Comparison of ENCODE assay signal across 8 cellular contexts in the genomic region with DNA sequence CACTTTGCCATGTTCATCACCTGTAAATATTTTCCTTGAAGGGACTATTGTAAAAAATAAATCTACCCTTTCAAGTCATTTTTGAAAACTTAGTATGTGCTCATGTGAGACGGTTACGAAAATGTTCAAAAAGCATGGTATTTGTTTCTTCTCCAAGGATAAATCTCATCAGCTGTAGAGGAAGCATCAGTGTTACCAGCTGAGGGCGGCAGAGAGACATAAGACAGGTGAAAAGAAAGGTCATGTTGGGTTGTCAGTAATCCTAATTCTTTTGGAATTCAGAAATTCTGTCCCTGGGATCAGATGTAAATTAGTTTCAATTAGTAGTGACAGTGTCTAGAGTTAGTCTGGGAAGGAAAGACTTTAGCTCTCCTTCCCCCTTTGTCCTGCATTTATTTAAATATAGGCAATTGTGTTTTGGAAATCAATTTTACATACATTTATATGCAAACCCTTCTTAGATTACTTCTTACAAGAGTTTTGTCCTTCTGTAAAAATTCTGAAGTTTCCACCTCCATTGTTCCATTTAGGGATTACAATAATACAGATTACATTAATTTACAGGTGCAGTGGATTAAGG.
DNase-seq lines count a peak whose midpoint lies in the region; ATAC-seq, FAIRE-seq and TF ChIP-seq lines count a peak whose summit lies in the region.

No MANE protein-coding gene starts in this region.

- TF ChIP-seq RAD21 in K562 (CRISPR knock-in tag; conservative IDR thresholded peaks at IDR 0.05 in 1 of 2, IDR thresholded peaks at IDR 0.05 in 1 of 2) = no peak; a peak in 1 of 4 replicates

- H3K79me1 ChIP-seq in mesenchymal stem cell (replicated peaks; ENCODE audit: low read length, poor library complexity, severe bottlenecking) = no peaks in the 10 kb centered on the region

- H3K36me3 ChIP-seq in K562 (ENCODE audit: control insufficient read depth, insufficient read depth, low read length) = no peaks in the 10 kb centered on the region
- no peaks in the 10 kb centered on the region for H3K36me3 ChIP-seq in mesenchymal stem cell (ENCODE audit: control insufficient read depth in 1 of 2, insufficient read depth in 2 of 2, low read depth in 1 of 2, low read length in 2 of 2)
- H3K36me3 ChIP-seq in naive thymus-derived CD4-positive, alpha-beta T cell (ENCODE audit: control insufficient read depth in 2 of 3, insufficient read depth in 3 of 3, low read length in 3 of 3) = no peaks in the 10 kb centered on the region

- no peak overlapping the region for H2BK12ac ChIP-seq in mesenchymal stem cell (ENCODE audit: low read length in 2 of 2)

- no peak overlapping the region for H3K23ac ChIP-seq in mesenchymal stem cell (ENCODE audit: low read length in 2 of 2)

- no peaks in the 10 kb centered on the region for H3K9me1 ChIP-seq in K562 (ENCODE audit: control insufficient read depth, insufficient read depth, low read length)

- no peak overlapping the region for H3K4me3 Mint-ChIP-seq in activated CD4-positive, alpha-beta T cell treated with anti-CD3 and anti-CD28 coated beads, Interleukin-2, amount 10 ng/mL, durations not matched to agents 24 days and 14 days
- H3K4me3 Mint-ChIP-seq in naive thymus-derived CD4-positive, alpha-beta T cell = no peak overlapping the region

- no peaks in the 10 kb centered on the region for H3K4me1 Mint-ChIP-seq in activated CD4-positive, alpha-beta T cell treated with anti-CD3 and anti-CD28 coated beads, Interleukin-2, amount 10 ng/mL, durations not matched to agents 24 days and 14 days
- no peaks in the 10 kb centered on the region for H3K4me1 Mint-ChIP-seq in naive thymus-derived CD4-positive, alpha-beta T cell

- H3K27ac ChIP-seq in K562 (ENCODE audit: extremely low read depth, low read depth, low read length) (no peak overlapping the region), mesenchymal stem cell (ENCODE audit: low read length, poor library complexity, severe bottlenecking) (no peak overlapping the region)
- H3K27ac ChIP-seq in naive thymus-derived CD4-positive, alpha-beta T cell (ENCODE audit: low read depth, low read length) = no peak overlapping the region

- FAIRE-seq in K562 (lab: Jason Lieb, UNC) (peak; percentile 49), GM12892 (lab: Jason Lieb, UNC) (no peak)

- no peak overlapping the region for H3K18ac ChIP-seq in mesenchymal stem cell (ENCODE audit: low read depth in 1 of 2, low read length in 2 of 2)

- no peak overlapping the region for H4K91ac ChIP-seq in mesenchymal stem cell (ENCODE audit: low read length)

- 0% methylated on average over 3 of the region's 3 CpGs for WGBS in K562 (ENCODE audit: insufficient coverage, low coverage, missing lambda C conversion rate)
- WGBS in mesenchymal stem cell = 47% methylated on average over 3 of the region's 3 CpGs

- CTCF ChIA-PET in K562 (lab: Yijun Ruan, JAX; ENCODE audit: low intra/inter-chr PET ratio) = no interaction called here
- CTCF ChIA-PET in naive thymus-derived CD4-positive, alpha-beta T cell (lab: Charles Lee) = no interaction called here

- H3K14ac ChIP-seq in mesenchymal stem cell (ENCODE audit: low read length in 2 of 2) = no peak overlapping the region

- H2AFZ ChIP-seq in K562 (ENCODE audit: low read depth, low read length) = no peak overlapping the region
- H2AFZ ChIP-seq in mesenchymal stem cell (ENCODE audit: low read depth, low read length) = no peak overlapping the region

- intact Hi-C loops in K562 (cut with micrococcal nuclease) = no loop called here
- intact Hi-C loops in activated CD4-positive, alpha-beta T cell treated with anti-CD3 and anti-CD28 coated beads, Interleukin-2, amount 10 ng/mL, durations not matched to agents 24 days and 14 days (cut with micrococcal nuclease) = no loop called here
- intact Hi-C loops in naive thymus-derived CD4-positive, alpha-beta T cell (cut with micrococcal nuclease) = no loop called here

- POLR2A ChIA-PET in K562 (lab: Yijun Ruan, JAX) = no interaction called here
- POLR2A ChIA-PET in naive thymus-derived CD4-positive, alpha-beta T cell (lab: Charles Lee) = no interaction called here

- no peak overlapping the region for H2BK15ac ChIP-seq in mesenchymal stem cell (ENCODE audit: low read depth, poor library complexity, severe bottlenecking)

- no peak overlapping the region for H2AK5ac ChIP-seq in mesenchymal stem cell (ENCODE audit: low read length, severe bottlenecking)

- H3K4ac ChIP-seq in mesenchymal stem cell (ENCODE audit: low read depth in 1 of 2, low read length in 2 of 2) = no peak overlapping the region

- no TSS peak for BruUV-seq in K562 (replicated peaks; lab: Mats Ljungman, UMichigan)

- TF ChIP-seq CTCF in GM12873 (IDR thresholded peaks at IDR 0.05; ENCODE audit: insufficient read depth, low read depth, low read length, missing control alignments) (peak; percentile 11), K562 (IDR thresholded peaks at IDR 0.05 in 2 of 3, conservative IDR thresholded peaks at IDR 0.05 in 1 of 3; ENCODE audit: insufficient read depth in 2 of 3, low read depth in 1 of 3, low read length in 3 of 3) (peak in 1 of 3 experiments; percentile 33; a peak in 2 of 6 replicates)

- H3K4me1 ChIP-seq in K562 (replicated peaks in 1 of 2; ENCODE audit: control insufficient read depth in 2 of 2, insufficient read depth in 2 of 2, low read length in 2 of 2) = no peaks in the 10 kb centered on the region
- no peaks in the 10 kb centered on the region for H3K4me1 ChIP-seq in mesenchymal stem cell (ENCODE audit: control insufficient read depth, insufficient read depth, low read depth, low read length)
- H3K4me1 ChIP-seq in naive thymus-derived CD4-positive, alpha-beta T cell (ENCODE audit: control insufficient read depth in 2 of 2, insufficient read depth in 2 of 2, low read length in 2 of 2) = no peaks in the 10 kb centered on the region

- no peaks in the 10 kb centered on the region; the same call in 1 of the 2 replicates for H3K9me3 ChIP-seq in K562 (replicated peaks; ENCODE audit: control insufficient read depth, insufficient read depth, low read depth, low read length)
- H3K9me3 ChIP-seq in mesenchymal stem cell (ENCODE audit: control insufficient read depth, low read length) = peaks cover 3% of the 10 kb centered on the region
- H3K9me3 ChIP-seq in naive thymus-derived CD4-positive, alpha-beta T cell (ENCODE audit: control insufficient read depth in 2 of 3, low read length in 3 of 3) = no peaks in the 10 kb centered on the region

- H3K27ac Mint-ChIP-seq in activated CD4-positive, alpha-beta T cell treated with anti-CD3 and anti-CD28 coated beads, Interleukin-2, amount 10 ng/mL, durations not matched to agents 24 days and 14 days = no peak overlapping the region
- no peak overlapping the region for H3K27ac Mint-ChIP-seq in naive thymus-derived CD4-positive, alpha-beta T cell

- H3K4me3 ChIP-seq in K562 = no peak overlapping the region
- H3K4me3 ChIP-seq in mesenchymal stem cell (ENCODE audit: insufficient read depth in 1 of 2, low read depth in 1 of 2, low read length in 2 of 2) = no peak overlapping the region
- no peak overlapping the region for H3K4me3 ChIP-seq in naive thymus-derived CD4-positive, alpha-beta T cell (ENCODE audit: low read length)

- H3K9ac ChIP-seq in K562 (ENCODE audit: insufficient read depth in 1 of 2, low read depth in 2 of 2, low read length in 2 of 2) (no peak overlapping the region), mesenchymal stem cell (ENCODE audit: low read length) (no peak overlapping the region)

- TF ChIP-seq POLR2A in K562 (conservative IDR thresholded peaks at IDR 0.05) (no peak), GM12892 (IDR thresholded peaks at IDR 0.05; ENCODE audit: low read depth, low read length) (no peak)

- in situ Hi-C loops in K562 (cut with MboI) = no loop called here

- H4K8ac ChIP-seq in mesenchymal stem cell (ENCODE audit: low read length) = no peak overlapping the region

- H2BK120ac ChIP-seq in mesenchymal stem cell (ENCODE audit: low read depth, low read length) = no peak overlapping the region

- no peak for ATAC-seq in K562
- ATAC-seq in stimulated activated naive CD8-positive, alpha-beta T cell treated with anti-CD3 and anti-CD28 coated beads, Interleukin-15, Interleukin-2, amounts not matched to agents 100 U/mL and 50 U/mL, for 24 hours = no peak
- ATAC-seq in naive thymus-derived CD4-positive, alpha-beta T cell = no peak

- H3K79me2 ChIP-seq in K562 (ENCODE audit: control insufficient read depth, insufficient read depth, low read length) = no peaks in the 10 kb centered on the region

- H2BK5ac ChIP-seq in mesenchymal stem cell (ENCODE audit: low read depth, low read length, poor library complexity, severe bottlenecking) = no peak overlapping the region

- H3K36me3 Mint-ChIP-seq in activated CD4-positive, alpha-beta T cell treated with anti-CD3 and anti-CD28 coated beads, Interleukin-2, amount 10 ng/mL, durations not matched to agents 24 days and 14 days (ENCODE audit: low read depth) = no peaks in the 10 kb centered on the region
- no peaks in the 10 kb centered on the region for H3K36me3 Mint-ChIP-seq in naive thymus-derived CD4-positive, alpha-beta T cell

- no peak for TF ChIP-seq EP300 in K562 (IDR thresholded peaks at IDR 0.05; ENCODE audit: low read length)

- H3K27me3 Mint-ChIP-seq in activated CD4-positive, alpha-beta T cell treated with anti-CD3 and anti-CD28 coated beads, Interleukin-2, amount 10 ng/mL, durations not matched to agents 24 days and 14 days = no peaks in the 10 kb centered on the region
- no peaks in the 10 kb centered on the region for H3K27me3 Mint-ChIP-seq in naive thymus-derived CD4-positive, alpha-beta T cell

- H3K4me2 ChIP-seq in K562 (ENCODE audit: insufficient read depth, low read length) = no peak overlapping the region
- no peak overlapping the region for H3K4me2 ChIP-seq in mesenchymal stem cell (ENCODE audit: low read length, poor library complexity, severe bottlenecking)

- DNase-seq in NCI-H1930 (lab: John Stamatoyannopoulos, UW) = peak; percentile 16 to 21
- peak in 1 of 4 experiments; percentile 18 for DNase-seq in K562 (ENCODE audit: extremely low read depth in 1 of 4, low spot score in 3 of 4)
- DNase-seq in mesenchymal stem cell = peak; percentile 23
- no peak for DNase-seq in stimulated activated naive CD8-positive, alpha-beta T cell treated with anti-CD3 and anti-CD28 coated beads, Interleukin-15, Interleukin-2, amounts not matched to agents 100 U/mL and 50 U/mL, for 24 hours
- DNase-seq in activated CD4-positive, alpha-beta T cell treated with anti-CD3 and anti-CD28 coated beads, Interleukin-2, amount 10 ng/mL, durations not matched to agents 24 days and 14 days = no peak
- DNase-seq in GM12892 (ENCODE audit: insufficient read length) = no peak
- DNase-seq in naive thymus-derived CD4-positive, alpha-beta T cell = no peak

- H3K27me3 ChIP-seq in K562 (ENCODE audit: control insufficient read depth in 2 of 2, insufficient read depth in 2 of 2, low read length in 2 of 2) (no peaks in the 10 kb centered on the region), mesenchymal stem cell (ENCODE audit: control insufficient read depth in 1 of 2, insufficient read depth in 1 of 2, low read length in 2 of 2) (no peaks in the 10 kb centered on the region)
- no peaks in the 10 kb centered on the region for H3K27me3 ChIP-seq in naive thymus-derived CD4-positive, alpha-beta T cell (ENCODE audit: control insufficient read depth in 2 of 2, insufficient read depth in 2 of 2, low read length in 2 of 2)

- H4K20me1 ChIP-seq in K562 (replicated peaks; ENCODE audit: control insufficient read depth, insufficient read depth, low read length) = no peaks in the 10 kb centered on the region

- peaks cover 7% of the 10 kb centered on the region for H3K9me3 Mint-ChIP-seq in activated CD4-positive, alpha-beta T cell treated with anti-CD3 and anti-CD28 coated beads, Interleukin-2, amount 10 ng/mL, durations not matched to agents 24 days and 14 days
- H3K9me3 Mint-ChIP-seq in naive thymus-derived CD4-positive, alpha-beta T cell = peaks cover 0 to 21% (median 7%) of the 10 kb centered on the region in 11 donors

Comparison
In these comparisons a context has a peak if more than half of its experiments do, and no peak if none do; other contexts are left out.
1. DNase-seq: peak in NCI-H1930 (2 of 2) and mesenchymal stem cell (single experiment); none in stimulated activated naive CD8-positive, alpha-beta T cell treated with anti-CD3 and anti-CD28 coated beads, Interleukin-15, Interleukin-2, amounts not matched to agents 100 U/mL and 50 U/mL, for 24 hours (single experiment), activated CD4-positive, alpha-beta T cell treated with anti-CD3 and anti-CD28 coated beads, Interleukin-2, amount 10 ng/mL, durations not matched to agents 24 days and 14 days (single experiment), GM12892 (single experiment) and naive thymus-derived CD4-positive, alpha-beta T cell (0 of 9).